Comparison of ENCODE assay signal across 1 cellular context in genomic region chr10:104231784-104232612, GRCh38.
TF ChIP-seq lines count a peak whose summit lies in the region.

A gene with protein sequence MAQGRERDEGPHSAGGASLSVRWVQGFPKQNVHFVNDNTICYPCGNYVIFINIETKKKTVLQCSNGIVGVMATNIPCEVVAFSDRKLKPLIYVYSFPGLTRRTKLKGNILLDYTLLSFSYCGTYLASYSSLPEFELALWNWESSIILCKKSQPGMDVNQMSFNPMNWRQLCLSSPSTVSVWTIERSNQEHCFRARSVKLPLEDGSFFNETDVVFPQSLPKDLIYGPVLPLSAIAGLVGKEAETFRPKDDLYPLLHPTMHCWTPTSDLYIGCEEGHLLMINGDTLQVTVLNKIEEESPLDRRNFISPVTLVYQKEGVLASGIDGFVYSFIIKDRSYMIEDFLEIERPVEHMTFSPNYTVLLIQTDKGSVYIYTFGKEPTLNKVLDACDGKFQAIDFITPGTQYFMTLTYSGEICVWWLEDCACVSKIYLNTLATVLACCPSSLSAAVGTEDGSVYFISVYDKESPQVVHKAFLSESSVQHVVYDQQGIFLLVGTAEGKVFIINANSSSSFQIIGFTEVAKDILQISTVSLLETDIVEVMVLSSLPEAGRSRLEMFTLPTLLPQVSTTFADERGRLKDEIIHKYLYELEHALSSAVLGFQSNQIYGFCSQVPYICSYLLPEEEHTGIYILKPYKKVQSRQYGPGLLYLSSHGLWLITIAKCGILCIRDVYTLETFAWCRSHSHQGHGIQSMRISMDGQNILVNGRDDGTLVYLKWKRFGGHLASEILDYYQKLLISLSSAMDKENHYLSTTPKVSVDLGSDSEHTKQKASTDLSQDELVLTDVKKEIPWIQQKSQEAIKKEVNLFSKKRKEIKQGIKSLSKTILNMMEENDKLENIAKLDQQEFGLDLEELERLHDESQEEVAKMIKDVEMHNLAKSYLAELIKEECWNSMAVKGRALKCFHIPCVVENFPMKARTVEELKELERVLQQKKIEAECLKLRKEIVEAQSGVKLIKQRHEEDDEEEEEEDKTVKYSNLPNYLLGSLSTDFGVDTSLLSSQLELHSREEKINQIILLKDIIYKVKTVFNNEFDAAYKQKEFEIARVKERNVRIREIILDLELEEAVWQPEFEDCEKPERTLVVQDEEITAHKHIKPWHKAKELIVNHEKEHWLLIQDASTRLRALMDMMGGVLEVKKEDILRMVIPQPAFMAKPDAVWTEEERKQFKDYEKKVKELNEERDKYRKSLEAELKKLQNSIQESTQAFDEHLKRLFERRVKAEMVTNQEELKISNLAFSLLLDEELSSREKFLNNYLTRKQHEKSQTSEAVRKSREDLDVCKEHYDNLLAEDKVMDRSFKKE (N-terminal part only) (minus strand): TSS chr10:104232364. CDS start chr10:104232246, 118 bp downstream.

TF ChIP-seq in HCT116, 20 proteins besides CTCF, POLR2A, EP300 and RAD21 (continued from another document):
- TF ChIP-seq, protein P1, sequence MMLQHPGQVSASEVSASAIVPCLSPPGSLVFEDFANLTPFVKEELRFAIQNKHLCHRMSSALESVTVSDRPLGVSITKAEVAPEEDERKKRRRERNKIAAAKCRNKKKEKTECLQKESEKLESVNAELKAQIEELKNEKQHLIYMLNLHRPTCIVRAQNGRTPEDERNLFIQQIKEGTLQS (IDR thresholded peaks at IDR 0.05) = no peak
- TF ChIP-seq JUND (IDR thresholded peaks at IDR 0.05) = no peak
- peak; percentile 97 for TF ChIP-seq SIN3A (IDR thresholded peaks at IDR 0.05; ENCODE audit: low read depth)
- TF ChIP-seq SP1 (IDR thresholded peaks at IDR 0.05; ENCODE audit: low read depth) = peak; percentile 99
- peak; percentile 64 for TF ChIP-seq TCF7L2 (IDR thresholded peaks at IDR 0.05; ENCODE audit: borderline replicate concordance, extremely low read depth, insufficient read depth, insufficient read length)
- TF ChIP-seq CBX3 (IDR thresholded peaks at IDR 0.05; ENCODE audit: low read depth) = no peak
- TF ChIP-seq POLR2AphosphoS5 (IDR thresholded peaks at IDR 0.05; ENCODE audit: low read depth, low read length) = peak; percentile 82
